In the genomic region with DNA sequence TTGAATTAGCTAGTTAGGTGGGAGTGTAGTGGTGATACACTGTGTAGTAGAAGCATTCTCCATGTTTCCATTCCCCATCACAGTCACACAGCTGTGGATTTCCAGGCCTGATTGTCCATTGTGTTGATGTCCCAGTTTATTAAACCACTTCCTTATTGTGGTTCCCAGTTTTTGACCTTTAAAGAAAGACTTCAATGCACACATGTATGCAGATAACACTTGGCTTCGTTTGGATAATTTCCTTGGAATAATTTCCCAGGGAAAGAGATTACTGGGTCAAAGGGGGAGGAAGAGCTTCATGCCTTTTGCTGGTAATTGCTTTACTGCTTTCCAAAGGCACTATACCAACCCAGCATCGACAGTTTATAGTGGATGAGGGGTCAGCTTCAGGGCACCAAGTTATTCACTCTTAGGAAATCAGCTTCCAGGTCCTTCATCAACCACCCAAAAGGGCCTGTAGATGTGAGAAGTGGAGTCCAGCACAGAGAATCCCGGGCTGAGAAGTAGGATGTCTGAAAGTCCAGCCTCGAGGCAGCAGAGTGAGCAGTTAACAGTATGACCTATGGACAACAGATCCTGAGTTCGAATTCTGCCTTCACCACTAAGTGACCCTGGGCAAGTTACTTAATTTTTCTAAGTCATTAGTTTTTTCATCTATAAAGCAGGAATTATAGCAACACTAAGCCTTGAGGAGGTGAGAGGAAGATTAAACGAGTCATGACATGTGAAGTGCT, we compare ENCODE assay signal across 9 cellular contexts. TPM values are rescaled to one million over a fixed set of nuclear protein-coding genes. Genes with fewer than 3 reads are reported as not detected.
DNase-seq lines count a peak whose midpoint lies in the region; ATAC-seq and TF ChIP-seq lines count a peak whose summit lies in the region.
"Had no signal": no experiment of that assay in that cellular context is flagged by ENCODE, and none has a peak within 500 bp of the region (broad histone marks: within the 10 kb centered on the region; RNA-seq: fewer than 3 reads in every experiment).

No MANE protein-coding gene starts in this region.

- no peak overlapping the region for H4K12ac ChIP-seq in trophoblast cell (ENCODE audit: low read depth, low read length)

- H3K4ac ChIP-seq in trophoblast cell (ENCODE audit: low read depth, low read length) = no peak overlapping the region

- H4K91ac ChIP-seq in trophoblast cell (ENCODE audit: low read depth, low read length) = no peak overlapping the region

- in situ Hi-C loops in SK-MEL-5 (cut with HindIII; ENCODE audit: low pct_unique_long_range_greater_than_20kb, low sequenced_read_pairs) = no loop called here

- no peak overlapping the region for H3K14ac ChIP-seq in trophoblast cell (ENCODE audit: low read length)

- H3K9me3 ChIP-seq in CD8-positive, alpha-beta memory T cell (ENCODE audit: low read length) = no peaks in the 10 kb centered on the region
- no peaks in the 10 kb centered on the region for H3K9me3 ChIP-seq in trophoblast cell (ENCODE audit: insufficient read depth, low read depth, low read length)

- DNase-seq in CD8-positive, alpha-beta memory T cell = peak in 1 of 5 donors; percentile 10
- peak; percentile 86 for DNase-seq in SK-MEL-5 (ENCODE audit: low read depth, low spot score)
- DNase-seq in fibroblast of pulmonary artery (ENCODE audit: low read depth) = peak; percentile 65
- no peak for DNase-seq in trophoblast cell
- DNase-seq in epidermal melanocyte (ENCODE audit: insufficient read length, low spot score) = no peak
- DNase-seq in RKO (ENCODE audit: low spot score) = no peak

- H3K36me3 Mint-ChIP-seq in CD8-positive, alpha-beta memory T cell = peaks cover 0 to 2% (median 0%) of the 10 kb centered on the region in 3 donors

- POLR2A ChIA-PET in CD8-positive, alpha-beta memory T cell (lab: Charles Lee) = interaction anchor here (0.5 to 3.7 kb wide), 18 partner anchors 15 to 243 kb away, joined by 3 to 31 read pairs (median 5); no protein-coding TSS in a partner anchor

- no peak overlapping the region for H2BK120ac ChIP-seq in trophoblast cell (ENCODE audit: insufficient read depth, low read length, poor library complexity)

- no peaks in the 10 kb centered on the region for H3K27me3 ChIP-seq in CD8-positive, alpha-beta memory T cell (ENCODE audit: insufficient read depth, low read length, poor library complexity, severe bottlenecking)
- H3K27me3 ChIP-seq in trophoblast cell (ENCODE audit: insufficient read depth, low read length) = no peaks in the 10 kb centered on the region

- peak overlapping the region in 6 of 7 donors; percentile 38 to 88 (median 78) for H3K4me3 Mint-ChIP-seq in CD8-positive, alpha-beta memory T cell

- H4K8ac ChIP-seq in trophoblast cell (ENCODE audit: low read depth, low read length) = no peak overlapping the region

- H3K9me3 Mint-ChIP-seq in CD8-positive, alpha-beta memory T cell = peaks cover 0 to 2% (median 2%) of the 10 kb centered on the region in 5 donors

- peak overlapping the region; percentile 70 for H2BK12ac ChIP-seq in trophoblast cell (ENCODE audit: low read length)

- peaks cover 93% of the 10 kb centered on the region for H3K4me1 ChIP-seq in CD8-positive, alpha-beta memory T cell (ENCODE audit: insufficient read depth, low read length)
- H3K4me1 ChIP-seq in trophoblast cell (ENCODE audit: control insufficient read depth in 1 of 2, insufficient read depth in 2 of 2, low read length in 2 of 2) = peaks cover 4 to 13% of the 10 kb centered on the region in 2 experiments

- H3K79me2 ChIP-seq in trophoblast cell (ENCODE audit: control insufficient read depth, insufficient read depth, low read length, poor library complexity) = no peaks in the 10 kb centered on the region

- no peak overlapping the region for H2AK5ac ChIP-seq in trophoblast cell (ENCODE audit: low read length)

- no peak overlapping the region for H3K27ac ChIP-seq in CD8-positive, alpha-beta memory T cell (ENCODE audit: low read depth, low read length)
- H3K27ac ChIP-seq in trophoblast cell (ENCODE audit: low read depth, low read length) = no peak overlapping the region
- H3K27ac ChIP-seq: WERI-Rb-1 had no signal

- no peak overlapping the region for H2BK5ac ChIP-seq in trophoblast cell (ENCODE audit: low read depth, low read length, poor library complexity)

- H3K36me3 ChIP-seq in CD8-positive, alpha-beta memory T cell (ENCODE audit: insufficient read depth, low read length) = no peaks in the 10 kb centered on the region
- H3K36me3 ChIP-seq in trophoblast cell (ENCODE audit: control insufficient read depth in 1 of 2, insufficient read depth in 2 of 2, low read length in 2 of 2) = no peaks in the 10 kb centered on the region
- H3K36me3 ChIP-seq: WERI-Rb-1 had no signal

- H3K9ac ChIP-seq in trophoblast cell (ENCODE audit: low read length) = no peak overlapping the region

- CTCF ChIA-PET in CD8-positive, alpha-beta memory T cell (lab: Charles Lee) = interaction anchor here (0.7 to 20.1 kb wide), 43 partner anchors 10 to 314 kb away, joined by 3 to 475 read pairs (median 6); partner anchors contain the start of genes CCR7, GJD3, IGFBP4 and SMARCE1

- ATAC-seq in HG03469 (IDR thresholded peaks at IDR 0.05; ENCODE audit: unreplicated experiment) (no peak), HG03159 (IDR thresholded peaks at IDR 0.05; ENCODE audit: unreplicated experiment) (no peak)

- no CpG with 5 or more reads among the region's 6 CpGs for WGBS in trophoblast cell (ENCODE audit: extremely low coverage, insufficient coverage, insufficient read length)

- H3K4me1 Mint-ChIP-seq in CD8-positive, alpha-beta memory T cell = peaks cover 82 to 95% (median 86%) of the 10 kb centered on the region in 3 donors

- H3K27ac Mint-ChIP-seq in CD8-positive, alpha-beta memory T cell = peak overlapping the region; percentile 90 to 99 (median 97)

- H3K18ac ChIP-seq in trophoblast cell (ENCODE audit: low read length) = no peak overlapping the region

- H3K23ac ChIP-seq in trophoblast cell (ENCODE audit: low read length) = no peak overlapping the region

- no peak overlapping the region for H2AFZ ChIP-seq in trophoblast cell (ENCODE audit: insufficient read depth, low read length, poor library complexity)

- no peak overlapping the region for H3K4me3 ChIP-seq in CD8-positive, alpha-beta memory T cell (ENCODE audit: low read length)
- H3K4me3 ChIP-seq in fibroblast of pulmonary artery (replicated peaks; ENCODE audit: low read depth, low read length) = no peak overlapping the region
- H3K4me3 ChIP-seq in trophoblast cell (ENCODE audit: low read depth, low read length) = no peak overlapping the region

- peaks cover 0 to 3% of the 10 kb centered on the region in 2 donors for H3K27me3 Mint-ChIP-seq in CD8-positive, alpha-beta memory T cell

- H3K79me1 ChIP-seq in trophoblast cell (ENCODE audit: low read length) = peaks cover 2% of the 10 kb centered on the region

- no peak overlapping the region for H3K4me2 ChIP-seq in trophoblast cell (ENCODE audit: low read length)

- no peak for TF ChIP-seq CTCF in fibroblast of pulmonary artery (IDR thresholded peaks at IDR 0.05; ENCODE audit: low read length, missing control alignments)

RNA-seq across cellular contexts. Expression of gene TNS4, which starts 31.3 kb away (rescaled TPM):
- total RNA-seq in CD8-positive, alpha-beta memory T cell = 1 to 10 TPM; 3.1 TPM
- 0.41 TPM for polyA plus RNA-seq in CD8-positive, alpha-beta memory T cell
- not detected in 2 replicates for total RNA-seq in SK-MEL-5 (2014; rRNA removed; shearing (Covaris generic))
- not detected in 2 replicates for polyA plus RNA-seq in SK-MEL-5 (2015; cell fraction: cytosol; rRNA removed)
- polyA plus RNA-seq in SK-MEL-5 (2015; cell fraction: nucleus; rRNA removed) = not detected in 2 replicates
- 0.79 and 1.1 TPM in 2 replicates for polyA plus RNA-seq in trophoblast cell (2013)

RNA-seq across cellular contexts. Expression of gene CCR7, which starts 32.6 kb away (rescaled TPM):
- total RNA-seq in CD8-positive, alpha-beta memory T cell = 100 to 1,000 TPM; 152 to 154 TPM
- 286 TPM for polyA plus RNA-seq in CD8-positive, alpha-beta memory T cell
- total RNA-seq in SK-MEL-5 (2014; rRNA removed; shearing (Covaris generic)) = not detected in 2 replicates
- 0.12 TPM in 1 of 2 replicates, not detected in the other for polyA plus RNA-seq in SK-MEL-5 (2015; cell fraction: cytosol; rRNA removed)
- not detected in 2 replicates for polyA plus RNA-seq in SK-MEL-5 (2015; cell fraction: nucleus; rRNA removed)
- polyA plus RNA-seq in trophoblast cell (2013) = 217 and 236 TPM in 2 replicates

Comparison
In these comparisons a context has a peak if more than half of its experiments do, and no peak if none do; other contexts are left out.
1. DNase-seq: peak in SK-MEL-5 (single experiment) and fibroblast of pulmonary artery (single experiment); none in trophoblast cell (0 of 2), epidermal melanocyte (single experiment) and RKO (single experiment).
2. RNA of gene CCR7, which starts 32.6 kb away (total RNA-seq): 152 to 154 TPM in CD8-positive, alpha-beta memory T cell; not detected in SK-MEL-5; every median in the first group is over 100 times any median in the second.